22 cellular contexts compared by ENCODE assay signal in the genomic region with DNA sequence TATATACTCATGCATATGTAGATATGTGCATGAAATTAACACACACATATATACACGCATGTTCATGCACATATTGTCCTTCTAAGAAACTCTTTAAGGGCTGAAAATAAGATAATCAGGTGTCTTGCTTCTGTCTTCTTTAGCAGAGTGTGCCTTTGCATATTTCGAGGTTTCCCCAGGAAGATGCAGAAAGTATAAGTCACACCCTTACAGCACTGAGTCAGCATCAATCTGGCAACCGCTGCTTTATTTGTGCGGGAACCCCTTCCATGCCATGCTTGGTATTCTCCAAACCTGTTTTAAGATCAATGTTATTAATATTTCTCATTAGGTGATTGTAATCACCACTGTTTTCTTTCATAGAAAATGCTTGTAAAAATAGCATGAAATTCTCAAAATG.
"Had no signal": no experiment of that assay in that cellular context is flagged by ENCODE, and none has a peak within 500 bp of the region (broad histone marks: within the 10 kb centered on the region; RNA-seq: fewer than 3 reads in every experiment).

No MANE protein-coding gene starts in this region.

- H2AFZ ChIP-seq: parathyroid adenoma had no signal

- H3K27ac ChIP-seq: esophagus squamous epithelium, parathyroid adenoma, right atrium auricular region, stomach, thyroid gland had no signal

- H3K4me1 ChIP-seq: esophagus squamous epithelium, parathyroid adenoma, right atrium auricular region, stomach had no signal

- H3K9me3 ChIP-seq: esophagus squamous epithelium, mucosa of descending colon, right atrium auricular region, stomach, thyroid gland had no signal

- H3K79me2 ChIP-seq: parathyroid adenoma had no signal

- H3K27me3 ChIP-seq: esophagus squamous epithelium, right atrium auricular region, stomach, thyroid gland had no signal

- ATAC-seq: effector memory CD8-positive, alpha-beta T cell; left lobe of liver; mucosa of descending colon; natural killer cell treated with Interleukin-12 subunit alpha and Interleukin-12 subunit beta and Interleukin-15 and Interleukin-18, amount 100 ng/mL, for 72 hours; sciatic nerve; stimulated activated effector memory CD8-positive, alpha-beta T cell treated with anti-CD3 and anti-CD28 coated beads, Interleukin-12 subunit alpha, Interleukin-12 subunit beta, amount 100 ng/mL, for 72 hours had no signal

- H3K36me3 ChIP-seq: esophagus squamous epithelium, right atrium auricular region, stomach, thyroid gland had no signal

- H3K9ac ChIP-seq: parathyroid adenoma had no signal

- DNase-seq: cortex of kidney; effector memory CD8-positive, alpha-beta T cell; erythroblast; esophagus squamous epithelium; kidney; mesenchymal stem cell; mucosa of descending colon; naive B cell; stimulated activated CD4-positive, alpha-beta T cell treated with anti-CD3 and anti-CD28 coated beads, Interleukin-2, amount 100 ng/mL, for 24 hours; stimulated activated CD4-positive, alpha-beta T cell treated with anti-CD3 and anti-CD28 coated beads, Interleukin-4, amount 100 ng/mL, for 24 hours; stimulated activated naive CD4-positive, alpha-beta T cell treated with Interleukin-2 at 50 U/mL for 16 hours; stomach; thyroid gland; trophoblast cell had no signal

- H3K4me3 ChIP-seq: esophagus squamous epithelium, mucosa of descending colon, right atrium auricular region, stomach, thyroid gland had no signal

- FAIRE-seq: endometrium, frontal cortex, kidney had no signal
